In the genomic region with DNA sequence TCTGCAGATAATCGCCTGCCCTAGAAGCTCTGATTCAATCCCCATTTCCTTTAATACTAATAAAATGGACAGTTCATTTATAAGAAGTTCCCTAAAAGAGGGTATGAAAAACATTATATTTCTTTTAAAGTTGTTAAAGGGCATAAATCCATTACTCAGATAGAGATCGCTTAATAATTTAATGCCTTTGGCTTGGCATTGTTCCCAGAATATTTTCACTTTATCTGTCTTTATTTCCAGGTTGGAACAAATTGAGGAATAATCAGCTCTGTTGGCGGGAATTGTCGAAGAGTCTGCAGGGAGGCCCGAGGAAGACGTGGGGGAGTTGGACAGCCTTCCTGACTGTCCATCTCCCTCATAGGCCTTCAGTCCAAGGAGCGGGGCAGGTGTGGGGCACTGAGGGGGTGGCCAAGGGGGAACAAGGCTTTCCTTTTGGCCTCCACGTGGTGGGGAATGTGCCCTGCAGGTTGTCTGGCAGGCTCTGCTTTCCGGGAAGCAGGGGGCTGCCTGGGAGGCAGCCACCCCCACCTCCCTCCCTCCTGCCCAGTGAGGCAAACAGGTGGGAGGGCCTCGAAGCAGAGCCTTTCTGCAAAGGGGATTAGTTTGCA, we compare ENCODE assay signal across 1 cellular context.
TF ChIP-seq lines count a peak whose summit lies in the region.

No MANE protein-coding gene starts in this region.

TF ChIP-seq in HepG2, 621 proteins besides CTCF, POLR2A, EP300 and RAD21 (continued from another document):
- TF ChIP-seq, protein P1, sequence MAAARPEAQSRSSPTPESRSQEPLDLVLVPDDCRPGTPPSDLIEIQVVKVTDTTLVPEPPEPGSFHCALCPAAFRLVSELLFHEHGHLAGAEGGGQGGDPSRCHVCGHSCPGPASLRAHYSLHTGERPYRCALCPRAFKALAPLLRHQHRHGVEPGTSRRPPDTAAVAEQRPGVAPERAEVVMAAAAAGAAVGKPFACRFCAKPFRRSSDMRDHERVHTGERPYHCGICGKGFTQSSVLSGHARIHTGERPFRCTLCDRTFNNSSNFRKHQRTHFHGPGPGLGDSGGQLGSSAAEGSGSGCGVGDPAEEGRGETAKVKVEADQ (CRISPR knock-in tag; IDR thresholded peaks at IDR 0.05; ENCODE audit: borderline replicate concordance): no peak
- TF ChIP-seq TP53 (CRISPR knock-in tag; conservative IDR thresholded peaks at IDR 0.05): no peak
